Comparison of ENCODE assay signal across 31 cellular contexts in the genomic region with DNA sequence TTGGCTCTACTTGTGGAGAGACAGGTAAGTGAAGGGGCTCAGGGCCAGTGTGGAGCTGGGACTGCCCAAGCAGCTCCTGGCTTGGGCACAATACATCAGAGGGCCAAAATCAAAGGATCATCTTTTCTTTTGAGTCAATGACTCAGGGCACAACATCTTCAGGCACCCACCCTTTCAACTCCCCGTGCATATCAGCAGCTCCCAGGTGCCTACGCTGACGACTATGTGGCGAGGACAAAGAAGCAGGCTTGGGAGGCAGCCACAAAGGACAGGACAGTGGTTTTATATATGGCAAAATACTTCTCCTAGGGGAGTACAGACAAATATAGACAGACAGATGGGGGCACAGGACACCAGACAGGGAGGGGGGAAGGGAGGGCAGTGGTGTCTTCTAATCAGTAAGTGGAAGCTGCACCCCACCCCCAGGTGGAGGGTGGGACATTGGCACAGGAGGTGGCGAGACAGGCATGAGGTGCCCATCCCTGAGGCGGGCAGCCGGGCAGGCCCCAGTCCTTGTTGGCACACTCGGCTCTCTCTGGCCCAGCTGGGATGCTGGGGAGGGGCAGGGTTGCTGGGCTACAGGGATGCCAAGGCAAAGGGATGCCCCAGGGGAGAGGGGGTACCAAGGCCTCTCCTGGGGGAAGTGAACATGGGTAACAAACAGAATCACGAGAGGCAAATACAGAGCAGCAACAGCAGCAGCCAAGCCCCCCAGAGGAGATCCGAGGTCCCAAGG. TPM values are rescaled to one million over a fixed set of nuclear protein-coding genes. Genes with fewer than 3 reads are reported as not detected.
A peak's percentile ranks its signal among the peaks of the same experiment; 100 is the strongest.
DNase-seq lines count a peak whose midpoint lies in the region; ATAC-seq, FAIRE-seq and TF ChIP-seq lines count a peak whose summit lies in the region.
"Had no signal": no experiment of that assay in that cellular context is flagged by ENCODE, and none has a peak within 500 bp of the region (broad histone marks: within the 10 kb centered on the region; RNA-seq: fewer than 3 reads in every experiment).

No MANE protein-coding gene starts in this region.

- no peak overlapping the region for H3K9ac ChIP-seq in IMR-90 (ENCODE audit: low read depth, low read length)

- no peak overlapping the region for H3K4me3 ChIP-seq in IMR-90 (ENCODE audit: insufficient read depth, low read depth, low read length)
- no peak overlapping the region for H3K4me3 ChIP-seq in WERI-Rb-1 (ENCODE audit: low read depth, low read length)
- no peak overlapping the region for H3K4me3 ChIP-seq in naive thymus-derived CD4-positive, alpha-beta T cell (ENCODE audit: low read length)
- H3K4me3 ChIP-seq in mucosa of descending colon: no peak overlapping the region
- H3K4me3 ChIP-seq: GM12878, left ventricle myocardium inferior, SJSA1, smooth muscle cell, transverse colon had no signal

- no peaks in the 10 kb centered on the region; the same call in 1 of the 2 replicates for H3K27me3 ChIP-seq in IMR-90 (ENCODE audit: control insufficient read depth, insufficient read depth, low read length)
- H3K27me3 ChIP-seq in WERI-Rb-1 (ENCODE audit: insufficient read depth, low read depth, severe bottlenecking): no peaks in the 10 kb centered on the region
- no peaks in the 10 kb centered on the region for H3K27me3 ChIP-seq in naive thymus-derived CD4-positive, alpha-beta T cell (ENCODE audit: control insufficient read depth in 2 of 2, insufficient read depth in 2 of 2, low read length in 2 of 2)
- H3K27me3 ChIP-seq: brain microvascular endothelial cell, SJSA1, transverse colon had no signal

- no peak overlapping the region for H2BK15ac ChIP-seq in IMR-90 (ENCODE audit: low read depth, low read length)

- no peak overlapping the region for H3K18ac ChIP-seq in IMR-90 (ENCODE audit: low read depth, low read length)

- POLR2A ChIA-PET in IMR-90 (lab: Charles Lee; ENCODE audit: unreplicated experiment): no interaction called here
- POLR2A ChIA-PET in naive thymus-derived CD4-positive, alpha-beta T cell (lab: Charles Lee): interaction anchor here (0.6 to 1.6 kb wide), 3 partner anchors 8 to 275 kb away, joined by 3 to 6 read pairs (median 3); no protein-coding TSS in a partner anchor

- H3K36me3 ChIP-seq in IMR-90 (ENCODE audit: control insufficient read depth, insufficient read depth, low read length) (peaks cover 20% of the 10 kb centered on the region), WERI-Rb-1 (peaks cover 14% of the 10 kb centered on the region), mucosa of descending colon (ENCODE audit: low read depth) (no peaks in the 10 kb centered on the region)
- peaks cover 0 to 17% (median 0%) of the 10 kb centered on the region in 3 experiments for H3K36me3 ChIP-seq in naive thymus-derived CD4-positive, alpha-beta T cell (ENCODE audit: control insufficient read depth in 2 of 3, insufficient read depth in 3 of 3, low read length in 3 of 3)
- H3K36me3 ChIP-seq: transverse colon had no signal

- no peak overlapping the region for H3K4me2 ChIP-seq in IMR-90 (ENCODE audit: low read depth, low read length)
- H3K4me2 ChIP-seq: smooth muscle cell had no signal

- dilution Hi-C loops in IMR-90 (cut with HindIII; ENCODE audit: low sequenced_read_pairs, unreplicated experiment): no loop called here

- peak overlapping the region; percentile 14 for H3K27ac Mint-ChIP-seq in Calu3 (ENCODE audit: unreplicated experiment)
- H3K27ac Mint-ChIP-seq in naive thymus-derived CD4-positive, alpha-beta T cell: peak overlapping the region in 5 of 9 donors; percentile 8 to 63 (median 45)
- H3K27ac Mint-ChIP-seq: activated CD4-positive, alpha-beta T cell treated with anti-CD3 and anti-CD28 coated beads for 36 hours; activated T-cell treated with anti-CD3 and anti-CD28 coated beads, Interleukin-2, amount 50 U/mL, for 24 hours; natural killer cell treated with Interleukin-12 subunit alpha and Interleukin-12 subunit beta and Interleukin-15 and Interleukin-18, amount 100 ng/mL, for 72 hours had no signal

- H2BK120ac ChIP-seq in IMR-90 (ENCODE audit: low read depth, low read length): no peak overlapping the region

- CTCF ChIA-PET in Calu3 (lab: Charles Lee) (interaction anchor here (0.7 to 7.6 kb wide), 19 partner anchors 8 to 277 kb away, joined by 3 to 148 read pairs (median 7); a partner anchor contains a TSS), IMR-90 (lab: Yijun Ruan, JAX) (interaction anchor here (0.5 to 2.7 kb wide), 3 partner anchors 9 to 177 kb away, joined by 3 to 19 read pairs (median 3); no protein-coding TSS in a partner anchor)
- CTCF ChIA-PET in naive thymus-derived CD4-positive, alpha-beta T cell (lab: Charles Lee): interaction anchor here (0.7 to 6.7 kb wide), 12 partner anchors 7 to 473 kb away, joined by 3 to 81 read pairs (median 6); a partner anchor contains a TSS

- peaks cover 57% of the 10 kb centered on the region for H3K36me3 Mint-ChIP-seq in Calu3 (ENCODE audit: insufficient read depth, unreplicated experiment)
- peaks cover 0 to 10% (median 0%) of the 10 kb centered on the region in 5 donors for H3K36me3 Mint-ChIP-seq in naive thymus-derived CD4-positive, alpha-beta T cell
- H3K36me3 Mint-ChIP-seq: natural killer cell treated with Interleukin-12 subunit alpha and Interleukin-12 subunit beta and Interleukin-15 and Interleukin-18, amount 100 ng/mL, for 72 hours had no signal

- no peak overlapping the region for H3K23ac ChIP-seq in IMR-90 (ENCODE audit: low read depth, low read length)

- no peak overlapping the region for H3K56ac ChIP-seq in IMR-90 (ENCODE audit: extremely low read depth, insufficient read depth, low read length)

- peaks cover 10% of the 10 kb centered on the region; the same call in 1 of the 2 replicates for H3K9me1 ChIP-seq in IMR-90 (ENCODE audit: insufficient read depth, low read length)

- ATAC-seq in IMR-90 (ENCODE audit: low read depth) (no peak), mucosa of descending colon (no peak), GM21367 (IDR thresholded peaks at IDR 0.05; ENCODE audit: unreplicated experiment) (no peak)
- no peak for ATAC-seq in naive thymus-derived CD4-positive, alpha-beta T cell
- ATAC-seq: activated CD4-positive, alpha-beta T cell treated with anti-CD3 and anti-CD28 coated beads for 36 hours; GM12878; natural killer cell treated with Interleukin-12 subunit alpha and Interleukin-12 subunit beta and Interleukin-15 and Interleukin-18, amount 100 ng/mL, for 72 hours had no signal

- H2BK20ac ChIP-seq in IMR-90 (ENCODE audit: low read depth, low read length): no peak overlapping the region

- no peak for TF ChIP-seq RAD21 in IMR-90 (IDR thresholded peaks at IDR 0.05; ENCODE audit: low read length)

- no peak overlapping the region for H3K14ac ChIP-seq in IMR-90 (replicated peaks; ENCODE audit: low read depth, low read length)

- no peak overlapping the region for H2BK5ac ChIP-seq in IMR-90 (ENCODE audit: low read depth, low read length, poor library complexity, severe bottlenecking)

- H3K4me3 Mint-ChIP-seq in Calu3 (ENCODE audit: low read depth, unreplicated experiment): no peak overlapping the region
- H3K4me3 Mint-ChIP-seq in naive thymus-derived CD4-positive, alpha-beta T cell: no peak overlapping the region
- H3K4me3 Mint-ChIP-seq: activated CD4-positive, alpha-beta T cell treated with anti-CD3 and anti-CD28 coated beads for 36 hours; activated T-cell treated with anti-CD3 and anti-CD28 coated beads, Interleukin-2, amount 50 U/mL, for 24 hours; natural killer cell treated with Interleukin-12 subunit alpha and Interleukin-12 subunit beta and Interleukin-15 and Interleukin-18, amount 100 ng/mL, for 72 hours had no signal

- no peak overlapping the region for H2AK5ac ChIP-seq in IMR-90 (ENCODE audit: low read depth, low read length)

- no peak overlapping the region for H3K4ac ChIP-seq in IMR-90 (ENCODE audit: low read depth, low read length)

- H4K20me1 ChIP-seq in IMR-90 (ENCODE audit: insufficient read depth, low read length): peaks cover 10% of the 10 kb centered on the region

- peaks cover 5% of the 10 kb centered on the region for H3K27me3 Mint-ChIP-seq in Calu3 (ENCODE audit: unreplicated experiment)
- H3K27me3 Mint-ChIP-seq in naive thymus-derived CD4-positive, alpha-beta T cell: peaks cover 0 to 7% (median 0%) of the 10 kb centered on the region in 5 donors
- H3K27me3 Mint-ChIP-seq: activated CD4-positive, alpha-beta T cell treated with anti-CD3 and anti-CD28 coated beads for 36 hours; natural killer cell treated with Interleukin-12 subunit alpha and Interleukin-12 subunit beta and Interleukin-15 and Interleukin-18, amount 100 ng/mL, for 72 hours had no signal

- intact Hi-C loops in Calu3 (cut with micrococcal nuclease; ENCODE audit: unreplicated experiment): no loop called here
- intact Hi-C loops in IMR-90 (cut with micrococcal nuclease): no loop called here
- intact Hi-C loops in naive thymus-derived CD4-positive, alpha-beta T cell (cut with micrococcal nuclease): no loop called here
- intact Hi-C loops in mucosa of descending colon (cut with DNase I, micrococcal nuclease): no loop called here

- no peak for TF ChIP-seq POLR2A in IMR-90 (IDR thresholded peaks at IDR 0.05; ENCODE audit: low read depth, low read length)

- TF ChIP-seq CTCF in Calu3 (IDR thresholded peaks at IDR 0.05; ENCODE audit: unreplicated experiment): no peak
- no peak for TF ChIP-seq CTCF in IMR-90 (conservative IDR thresholded peaks at IDR 0.05; ENCODE audit: low read depth, low read length)
- TF ChIP-seq CTCF in WERI-Rb-1 (IDR thresholded peaks at IDR 0.05; ENCODE audit: low read depth, low read length): no peak
- TF ChIP-seq CTCF in mucosa of descending colon (IDR thresholded peaks at IDR 0.05): no peak

- H3K27ac ChIP-seq in IMR-90 (ENCODE audit: insufficient read depth, low read length) (no peak overlapping the region), WERI-Rb-1 (peak overlapping the region; percentile 42)
- H3K27ac ChIP-seq in naive thymus-derived CD4-positive, alpha-beta T cell (ENCODE audit: low read depth, low read length): no peak overlapping the region
- H3K27ac ChIP-seq: brain microvascular endothelial cell, C4-2B, epithelial cell of prostate, HL-60, left ventricle myocardium inferior, SJSA1, transverse colon had no signal

- H2AFZ ChIP-seq in IMR-90 (replicated peaks; ENCODE audit: low read length, poor library complexity): no peak overlapping the region

- H4K91ac ChIP-seq in IMR-90 (ENCODE audit: insufficient read depth, low read depth, low read length): no peak overlapping the region

- H3K9me3 Mint-ChIP-seq in Calu3 (ENCODE audit: low read depth, unreplicated experiment): no peaks in the 10 kb centered on the region
- H3K9me3 Mint-ChIP-seq in naive thymus-derived CD4-positive, alpha-beta T cell: peaks cover 0 to 2% (median 0%) of the 10 kb centered on the region in 11 donors
- H3K9me3 Mint-ChIP-seq: natural killer cell treated with Interleukin-12 subunit alpha and Interleukin-12 subunit beta and Interleukin-15 and Interleukin-18, amount 100 ng/mL, for 72 hours had no signal

- H3K9me3 ChIP-seq in IMR-90 (ENCODE audit: control insufficient read depth, insufficient read depth, low read length) (no peaks in the 10 kb centered on the region), WERI-Rb-1 (ENCODE audit: severe bottlenecking) (peaks cover under 1% of the 10 kb centered on the region), mucosa of descending colon (no peaks in the 10 kb centered on the region)
- no peaks in the 10 kb centered on the region for H3K9me3 ChIP-seq in naive thymus-derived CD4-positive, alpha-beta T cell (ENCODE audit: control insufficient read depth in 2 of 3, low read length in 3 of 3)
- H3K9me3 ChIP-seq: left ventricle myocardium inferior, SJSA1, transverse colon had no signal

- H2AK9ac ChIP-seq in IMR-90 (replicated peaks; ENCODE audit: low read depth, low read length, poor library complexity): peak overlapping the region; percentile 23

- H3K4me1 Mint-ChIP-seq in Calu3 (ENCODE audit: low read depth, unreplicated experiment): peaks cover 12% of the 10 kb centered on the region
- H3K4me1 Mint-ChIP-seq in naive thymus-derived CD4-positive, alpha-beta T cell: peaks cover 12 to 29% (median 20%) of the 10 kb centered on the region in 7 donors

- in situ Hi-C loops in IMR-90 (cut with MboI; ENCODE audit: low sequenced_read_pairs): no loop called here

- 0 out of 4 replicates have a peak, but pooled peaks cover 0 to 2% of the 10 kb centered on the region in 2 experiments for H3K79me1 ChIP-seq in IMR-90 (ENCODE audit: low read depth in 1 of 2, low read length in 2 of 2)

- no peak overlapping the region for H4K8ac ChIP-seq in IMR-90 (ENCODE audit: low read depth in 2 of 2, low read length in 2 of 2)

- WGBS in IMR-90 (ENCODE audit: extremely low coverage in 2 of 2, insufficient read length in 1 of 2), 2 experiments: 60% methylated on average over 1 of the region's 10 CpGs; no CpG with 5 or more reads in 1 of the 2 experiments

- BruUV-seq in Calu3 (replicated peaks; lab: Mats Ljungman, UMichigan): no TSS peak
- BruUV-seq in IMR-90 (replicated peaks; lab: Mats Ljungman, UMichigan): no TSS peak

- no peak overlapping the region for H4K5ac ChIP-seq in IMR-90 (ENCODE audit: low read depth, low read length)

- DNase-seq in Calu3 (no peak), IMR-90 (no peak), WERI-Rb-1 (no peak), mucosa of descending colon (no peak), RCC 7860 (ENCODE audit: low spot score) (no peak)
- DNase-seq in naive thymus-derived CD4-positive, alpha-beta T cell: no peak
- DNase-seq: activated CD4-positive, alpha-beta T cell treated with anti-CD3 and anti-CD28 coated beads for 36 hours; activated CD8-positive, alpha-beta memory T cell treated with anti-CD3 and anti-CD28 coated beads for 24 hours; activated gamma-delta T cell treated with Interleukin-2 at 50 U/mL for 16 hours; activated T-cell treated with anti-CD3 and anti-CD28 coated beads, Interleukin-2, amount 50 U/mL, for 24 hours; brain microvascular endothelial cell; left ventricle myocardium inferior; NCI-H1092; NCI-H1694 treated with DMSO at 0.1 percent for 48 hours; NCI-H524 treated with DMSO at 0.1 percent for 48 hours; stimulated activated CD4-positive, alpha-beta T cell treated with anti-CD3 and anti-CD28 coated beads, Interleukin-1b, Interleukin-23, amount 100 ng/mL, for 48 hours; stimulated activated CD8-positive, alpha-beta memory T cell treated with anti-CD3 and anti-CD28 coated beads, Interleukin-4, amount 100 ng/mL, for 48 hours; transverse colon had no signal

- no peak for FAIRE-seq in RCC 7860 (lab: Jason Lieb, UNC)
- FAIRE-seq: GM12878, islet of Langerhans had no signal

- H3K4me1 ChIP-seq in IMR-90 (ENCODE audit: control insufficient read depth, insufficient read depth, low read length): no peaks in the 10 kb centered on the region
- H3K4me1 ChIP-seq in naive thymus-derived CD4-positive, alpha-beta T cell (ENCODE audit: control insufficient read depth in 2 of 2, insufficient read depth in 2 of 2, low read length in 2 of 2): peaks cover 0 to 8% of the 10 kb centered on the region in 2 donors
- H3K4me1 ChIP-seq in mucosa of descending colon (ENCODE audit: low read depth): peaks cover 14% of the 10 kb centered on the region

RNA-seq across cellular contexts. Expression of a gene that starts 7.7 kb away (rescaled TPM):
- not detected in 2 replicates for total RNA-seq in Calu3 (2022)
- not detected in 2 replicates for total RNA-seq in IMR-90 (2012; rRNA removed)
- not detected in 2 replicates for polyA plus RNA-seq in IMR-90 (2012; rRNA removed)
- polyA plus RNA-seq in IMR-90 (2012; cell fraction: cytosol; rRNA removed): not detected in 2 replicates
- not detected in 2 replicates for polyA plus RNA-seq in IMR-90 (2012; cell fraction: nucleus; rRNA removed; ENCODE audit: low replicate concordance)
- total RNA-seq in naive thymus-derived CD4-positive, alpha-beta T cell: under 1 TPM in 2 of 5 experiments, not detected in 3; 0.34 to 0.78 TPM
- under 1 TPM in 1 of 2 donors, not detected in 1; 0.15 TPM for polyA plus RNA-seq in naive thymus-derived CD4-positive, alpha-beta T cell
- total RNA-seq in mucosa of descending colon: not detected
- total RNA-seq: activated CD4-positive, alpha-beta T cell treated with anti-CD3 and anti-CD28 coated beads for 36 hours; glomerular endothelial cell; GM12878; left ventricle myocardium inferior; mesenteric fat pad; natural killer cell treated with Interleukin-12 subunit alpha and Interleukin-12 subunit beta and Interleukin-15 and Interleukin-18, amount 100 ng/mL, for 72 hours; omental fat pad; SJSA1; smooth muscle cell; T-helper 1 cell treated with Interleukin-12 subunit alpha and Interleukin-12 subunit beta and Interleukin-4 antibody, amounts not matched to agents 30 ng/mL and 1 ng/mL, for 36 hours; transverse colon had no signal
- polyA plus RNA-seq: GM12878, smooth muscle cell had no signal

RNA-seq across cellular contexts. Expression of a gene that starts 22.3 kb away (rescaled TPM):
- 0.39 and 0.52 TPM in 2 replicates for total RNA-seq in Calu3 (2022)
- under 0.01 and 0.28 TPM in 2 replicates for total RNA-seq in IMR-90 (2012; rRNA removed)
- polyA plus RNA-seq in IMR-90 (2012; rRNA removed): 0.37 and 0.50 TPM in 2 replicates
- polyA plus RNA-seq in IMR-90 (2012; cell fraction: cytosol; rRNA removed): 0.18 and 0.63 TPM in 2 replicates
- 5.8 and 8.4 TPM in 2 replicates for polyA plus RNA-seq in IMR-90 (2012; cell fraction: nucleus; rRNA removed; ENCODE audit: low replicate concordance)
- total RNA-seq in naive thymus-derived CD4-positive, alpha-beta T cell: 10 to 100 TPM in 4 of 5 experiments, 1 to 10 TPM in 1; 2.3 to 55.7 (median 31.8) TPM
- 10 to 100 TPM; 19.3 to 22.5 TPM for polyA plus RNA-seq in naive thymus-derived CD4-positive, alpha-beta T cell
- 10 to 100 TPM in 1 of 3 donors, 1 to 10 TPM in 2; 2.4 to 10.9 (median 5.6) TPM for total RNA-seq in mucosa of descending colon
- total RNA-seq: GM12878, SJSA1 had no signal

RNA-seq across cellular contexts. Expression of a gene that starts 23.8 kb away (rescaled TPM):
- total RNA-seq in Calu3 (2022): 44.1 and 52.1 TPM in 2 replicates
- total RNA-seq in IMR-90 (2012; rRNA removed): 2.5 TPM in 2 replicates
- 7.3 and 8.6 TPM in 2 replicates for polyA plus RNA-seq in IMR-90 (2012; rRNA removed)
- polyA plus RNA-seq in IMR-90 (2012; cell fraction: cytosol; rRNA removed): 4.2 and 4.6 TPM in 2 replicates
- polyA plus RNA-seq in IMR-90 (2012; cell fraction: nucleus; rRNA removed; ENCODE audit: low replicate concordance): 46.8 and 65.5 TPM in 2 replicates
- total RNA-seq in naive thymus-derived CD4-positive, alpha-beta T cell: 10 to 100 TPM; 10.7 to 22.0 (median 12.8) TPM
- polyA plus RNA-seq in naive thymus-derived CD4-positive, alpha-beta T cell: 1 to 10 TPM in 1 of 2 donors, under 1 TPM in 1; 0.39 to 1.9 TPM
- total RNA-seq in mucosa of descending colon: 10 to 100 TPM; 16.8 to 24.3 (median 20.1) TPM

RNA-seq across cellular contexts. Expression of a gene that starts 26.4 kb away (rescaled TPM):
- total RNA-seq in Calu3 (2022) (6,584 and 6,763 TPM in 2 replicates), IMR-90 (2012; rRNA removed) (2,298 and 2,466 TPM in 2 replicates), mucosa of descending colon (1,000 to 10,000 TPM; 1,315 to 1,492 (median 1,411) TPM)
- polyA plus RNA-seq in IMR-90 (2012; rRNA removed): 2,030 and 2,101 TPM in 2 replicates
- 3,418 and 5,498 TPM in 2 replicates for polyA plus RNA-seq in IMR-90 (2012; cell fraction: cytosol; rRNA removed)
- polyA plus RNA-seq in IMR-90 (2012; cell fraction: nucleus; rRNA removed; ENCODE audit: low replicate concordance): 579 and 1,052 TPM in 2 replicates
- 1,000 to 10,000 TPM; 1,932 to 3,942 (median 3,777) TPM for total RNA-seq in naive thymus-derived CD4-positive, alpha-beta T cell
- polyA plus RNA-seq in naive thymus-derived CD4-positive, alpha-beta T cell: 1,000 to 10,000 TPM; 4,326 to 4,957 TPM

RNA-seq across cellular contexts. Expression of a gene that starts 52.0 kb away (rescaled TPM):
- total RNA-seq in Calu3 (2022) (not detected in 2 replicates), IMR-90 (2012; rRNA removed) (not detected in 2 replicates), mucosa of descending colon (under 1 TPM in 2 of 3 donors, not detected in 1; 0.17 to 0.79 TPM)
- 0.02 and 0.03 TPM in 2 replicates for polyA plus RNA-seq in IMR-90 (2012; rRNA removed)
- 0.01 and 0.02 TPM in 2 replicates for polyA plus RNA-seq in IMR-90 (2012; cell fraction: cytosol; rRNA removed)
- 0.02 and 0.08 TPM in 2 replicates for polyA plus RNA-seq in IMR-90 (2012; cell fraction: nucleus; rRNA removed; ENCODE audit: low replicate concordance)
- not detected for total RNA-seq in naive thymus-derived CD4-positive, alpha-beta T cell
- not detected for polyA plus RNA-seq in naive thymus-derived CD4-positive, alpha-beta T cell
- total RNA-seq: activated CD4-positive, alpha-beta T cell treated with anti-CD3 and anti-CD28 coated beads for 36 hours; glomerular endothelial cell; SJSA1; T-helper 1 cell treated with Interleukin-12 subunit alpha and Interleukin-12 subunit beta and Interleukin-4 antibody, amounts not matched to agents 30 ng/mL and 1 ng/mL, for 36 hours; transverse colon had no signal
- polyA plus RNA-seq: GM12878 had no signal
